Comparison of ENCODE assay signal across 1 cellular context in genomic region chr10:35555962-35556930, GRCh38.
TF ChIP-seq lines count a peak whose summit lies in the region.

No MANE protein-coding gene starts in this region.

TF ChIP-seq in SK-N-SH, 30 proteins besides CTCF, POLR2A, EP300 and RAD21 (continued from another document):
- no peak for TF ChIP-seq PBX3 (IDR thresholded peaks at IDR 0.05)
- no peak for TF ChIP-seq FOXM1 (IDR thresholded peaks at IDR 0.05; ENCODE audit: low read depth)
- TF ChIP-seq CHD2 (IDR thresholded peaks at IDR 0.05; ENCODE audit: low read length, partially characterized antibody), result no peak
- TF ChIP-seq SMC3 (IDR thresholded peaks at IDR 0.05; ENCODE audit: low read depth, low read length), result no peak
- TF ChIP-seq FOSL2 (IDR thresholded peaks at IDR 0.05; ENCODE audit: borderline replicate concordance, low read depth), result peak; percentile 38; the same call in 1 of the 2 replicates
- no peak for TF ChIP-seq FOXJ3 (CRISPR knock-in tag; IDR thresholded peaks at IDR 0.05)
- TF ChIP-seq JUND (IDR thresholded peaks at IDR 0.05), result peak; percentile 12; the same call in 1 of the 2 replicates
- no peak for TF ChIP-seq EZH2phosphoT487 (IDR thresholded peaks at IDR 0.05; ENCODE audit: borderline replicate concordance, low read depth)
- TF ChIP-seq IRF3 (IDR thresholded peaks at IDR 0.05; ENCODE audit: low read depth, low read length), result no peak
- TF ChIP-seq TCF12 (IDR thresholded peaks at IDR 0.05), result no peak
- TF ChIP-seq TEAD4 (IDR thresholded peaks at IDR 0.05; ENCODE audit: borderline replicate concordance, insufficient read depth), result no peak
- TF ChIP-seq NRF1 (IDR thresholded peaks at IDR 0.05; ENCODE audit: low read depth, low read length), result no peak
TF ChIP-seq in SK-N-SH: peak in this region for 2.
